17 cellular contexts compared by ENCODE assay signal in the genomic region with DNA sequence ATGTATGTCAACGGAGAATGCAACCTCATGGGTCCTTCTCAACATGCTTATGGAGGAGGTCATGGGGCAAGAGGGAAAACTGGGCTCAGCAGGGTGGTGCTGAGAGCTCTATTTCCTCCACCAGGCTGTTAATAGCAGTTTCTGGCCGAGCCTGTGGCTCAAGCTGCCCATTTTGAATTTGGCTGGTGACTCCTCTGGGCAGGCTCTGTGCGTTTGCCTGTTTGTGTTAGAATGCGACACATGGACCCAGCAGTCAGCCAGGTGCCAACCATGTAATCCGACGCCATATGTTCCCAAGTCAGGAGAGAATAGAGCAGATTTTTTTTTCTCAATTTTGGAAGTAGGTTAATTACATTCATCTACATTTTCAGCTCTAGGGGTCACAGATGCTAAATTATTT.
"Had no signal": no experiment of that assay in that cellular context is flagged by ENCODE, and none has a peak within 500 bp of the region (broad histone marks: within the 10 kb centered on the region; RNA-seq: fewer than 3 reads in every experiment).

No MANE protein-coding gene starts in this region.

- H3K36me3 ChIP-seq: gastrocnemius medialis, heart left ventricle, left lung, tibial artery, uterus had no signal

- H3K9me3 ChIP-seq: body of pancreas, gastrocnemius medialis, heart left ventricle, left lung, tibial artery, uterus had no signal

- H3K4me1 ChIP-seq: body of pancreas, gastrocnemius medialis, heart left ventricle, left lung, tibial artery, uterus had no signal

- H3K4me3 ChIP-seq: body of pancreas, coronary artery, gastrocnemius medialis, heart left ventricle, left lung, tibial artery, uterus had no signal

- H3K27ac ChIP-seq: body of pancreas, coronary artery, gastrocnemius medialis, heart left ventricle, left lung, tibial artery, uterus had no signal

- ATAC-seq: activated T-helper 17 cell treated with anti-CD3 and anti-CD28 coated beads, Interleukin-2, amount 50 U/mL, for 72 hours; body of pancreas; gastrocnemius medialis; heart left ventricle; left lung had no signal

- H3K27me3 ChIP-seq: body of pancreas, gastrocnemius medialis, heart left ventricle, left lung, uterus had no signal

- DNase-seq: activated B cell treated with CpG ODN at 0.5 μM for 24 hours; activated CD4-positive, alpha-beta memory T cell treated with anti-CD3 and anti-CD28 coated beads, Interleukin-2, amount 10 ng/mL, durations not matched to agents 7 days and 5 days; activated CD4-positive, alpha-beta T cell treated with anti-CD3 and anti-CD28 coated beads for 4 hours; activated naive CD4-positive, alpha-beta T cell treated with Interleukin-2 at 50 U/mL for 16 hours; activated T-cell treated with anti-CD3 and anti-CD28 coated beads, Interleukin-2, amount 50 U/mL, for 1 hour; body of pancreas; gastrocnemius medialis; heart left ventricle; kidney; left lung; nephron progenitor cell; occipital lobe; stimulated activated naive CD4-positive, alpha-beta T cell; tibial artery; uterus had no signal
